17 cellular contexts compared by ENCODE assay signal in the genomic region with DNA sequence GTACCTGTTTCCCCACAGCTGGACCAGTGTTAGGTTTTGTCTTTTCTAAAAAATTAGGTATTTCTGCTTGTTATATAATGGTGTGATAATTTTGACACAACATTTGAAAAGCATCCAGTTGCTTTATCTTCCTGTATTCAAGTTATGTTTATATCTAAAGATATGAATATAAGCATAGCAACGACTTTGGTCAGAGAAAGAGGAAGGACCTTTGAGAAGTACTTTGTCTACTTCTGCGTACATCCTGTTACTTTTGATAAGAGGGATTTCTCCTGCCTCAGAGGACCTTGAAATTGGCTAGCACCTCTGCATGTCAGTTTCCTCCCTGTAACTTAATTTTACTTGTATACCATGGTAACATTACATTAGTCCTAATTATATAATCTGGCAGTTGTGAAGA. TPM values are rescaled to one million over a fixed set of nuclear protein-coding genes. Genes with fewer than 3 reads are reported as not detected.
DNase-seq lines count a peak whose midpoint lies in the region; ATAC-seq and TF ChIP-seq lines count a peak whose summit lies in the region.
"Had no signal": no experiment of that assay in that cellular context is flagged by ENCODE, and none has a peak within 500 bp of the region (broad histone marks: within the 10 kb centered on the region; RNA-seq: fewer than 3 reads in every experiment).

No MANE protein-coding gene starts in this region.

- intact Hi-C loops in spleen (cut with DNase I; ENCODE audit: low total_unique reads): no loop called here

- H3K9me3 ChIP-seq in spleen (no peaks in the 10 kb centered on the region), osteoblast (ENCODE audit: low read depth, low read length) (no peaks in the 10 kb centered on the region)
- H3K9me3 ChIP-seq: A549, thyroid gland had no signal

- peaks cover 17% of the 10 kb centered on the region for H3K36me3 Mint-ChIP-seq in activated CD4-positive, alpha-beta T cell treated with anti-CD3 and anti-CD28 coated beads, Interleukin-2, amount 10 ng/mL, durations not matched to agents 7 days and 5 days (ENCODE audit: low read depth)

- H3K27ac ChIP-seq in spleen (peak overlapping the region; percentile 16 to 87 (median 76)), osteoblast (ENCODE audit: low read depth, low read length) (no peak overlapping the region)
- H3K27ac ChIP-seq: A549 had no signal

- no peaks in the 10 kb centered on the region for H4K20me1 ChIP-seq in osteoblast (ENCODE audit: insufficient read depth, low read length)

- H3K4me1 ChIP-seq in spleen (peaks cover 6 to 56% (median 39%) of the 10 kb centered on the region in 6 donors), osteoblast (ENCODE audit: insufficient read depth, low read length) (peaks cover 10% of the 10 kb centered on the region)

- WGBS in spleen, 5 donors: 4 to 19% (median 7%) methylated on average over 2 of the region's 2 CpGs

- peak overlapping the region; percentile 22 for H3K27ac Mint-ChIP-seq in activated CD4-positive, alpha-beta T cell treated with anti-CD3 and anti-CD28 coated beads, Interleukin-2, amount 10 ng/mL, durations not matched to agents 7 days and 5 days
- H3K27ac Mint-ChIP-seq: activated naive CD4-positive, alpha-beta T cell treated with anti-CD3 and anti-CD28 coated beads, Interleukin-2, amount 50 U/mL, for 72 hours had no signal

- H3K79me2 ChIP-seq in osteoblast (ENCODE audit: insufficient read depth, low read length): peaks cover 86% of the 10 kb centered on the region

- H3K9me3 Mint-ChIP-seq in activated CD4-positive, alpha-beta T cell treated with anti-CD3 and anti-CD28 coated beads, Interleukin-2, amount 10 ng/mL, durations not matched to agents 7 days and 5 days: no peaks in the 10 kb centered on the region
- H3K9me3 Mint-ChIP-seq: activated naive CD4-positive, alpha-beta T cell treated with anti-CD3 and anti-CD28 coated beads, Interleukin-2, amount 50 U/mL, for 72 hours; neural crest cell had no signal

- TF ChIP-seq CTCF in spleen (IDR thresholded peaks at IDR 0.05 in 8 of 11, conservative IDR thresholded peaks at IDR 0.05 in 3 of 11) (no peak), osteoblast (IDR thresholded peaks at IDR 0.05; ENCODE audit: extremely low read depth, low read depth, low read length) (no peak)

- POLR2A ChIA-PET in activated CD4-positive, alpha-beta T cell treated with anti-CD3 and anti-CD28 coated beads, Interleukin-2, amount 10 ng/mL, durations not matched to agents 7 days and 5 days (lab: Charles Lee): no interaction called here

- peaks cover 0 to 38% (median 5%) of the 10 kb centered on the region in 6 donors for H3K36me3 ChIP-seq in spleen
- H3K36me3 ChIP-seq in osteoblast (ENCODE audit: insufficient read depth, low read length): peaks cover 8% of the 10 kb centered on the region
- H3K36me3 ChIP-seq: thyroid gland had no signal

- CTCF ChIA-PET in activated CD4-positive, alpha-beta T cell treated with anti-CD3 and anti-CD28 coated beads, Interleukin-2, amount 10 ng/mL, durations not matched to agents 7 days and 5 days (lab: Charles Lee): no interaction called here

- H3K4me1 Mint-ChIP-seq in activated CD4-positive, alpha-beta T cell treated with anti-CD3 and anti-CD28 coated beads, Interleukin-2, amount 10 ng/mL, durations not matched to agents 7 days and 5 days: peaks cover 18% of the 10 kb centered on the region

- H3K4me3 Mint-ChIP-seq in activated CD4-positive, alpha-beta T cell treated with anti-CD3 and anti-CD28 coated beads, Interleukin-2, amount 10 ng/mL, durations not matched to agents 7 days and 5 days: no peak overlapping the region
- H3K4me3 Mint-ChIP-seq: neural crest cell had no signal

- no peak for TF ChIP-seq POLR2A in spleen (IDR thresholded peaks at IDR 0.05)

- H3K4me3 ChIP-seq in spleen: peak overlapping the region in 1 of 8 donors; percentile 19
- H3K4me3 ChIP-seq in osteoblast (ENCODE audit: insufficient read depth, low read length): no peak overlapping the region
- H3K4me3 ChIP-seq: A549, thyroid gland had no signal

- no peak overlapping the region for H3K4me2 ChIP-seq in osteoblast (ENCODE audit: insufficient read depth, low read length)
- H3K4me2 ChIP-seq: A549 had no signal

- no peaks in the 10 kb centered on the region for H3K27me3 ChIP-seq in spleen (replicated peaks in 1 of 7)
- no peaks in the 10 kb centered on the region for H3K27me3 ChIP-seq in osteoblast (ENCODE audit: insufficient read depth, low read length)
- H3K27me3 ChIP-seq: thyroid gland had no signal

- no peak overlapping the region for H2AFZ ChIP-seq in osteoblast (ENCODE audit: low read length)

- ATAC-seq in GM18867 (IDR thresholded peaks at IDR 0.05; ENCODE audit: unreplicated experiment): no peak
- ATAC-seq: A549; activated naive CD4-positive, alpha-beta T cell treated with anti-CD3 and anti-CD28 coated beads, Interleukin-2, amount 50 U/mL, for 72 hours had no signal

- DNase-seq in activated CD4-positive, alpha-beta T cell treated with anti-CD3 and anti-CD28 coated beads, Interleukin-2, amount 10 ng/mL, durations not matched to agents 7 days and 5 days: no peak
- no peak for DNase-seq in activated CD4-positive, alpha-beta T cell treated with anti-CD3 and anti-CD28 coated beads, Interleukin-2, amount 50 U/mL, for 48 hours
- DNase-seq in SKM-1 (lab: John Stamatoyannopoulos, UW; ENCODE audit: unreplicated experiment) (peak; percentile 12), germinal center (ENCODE audit: low spot score) (peak; percentile 35), spleen (no peak), osteoblast (ENCODE audit: insufficient read length, low spot score, missing footprints) (no peak), NCI-H345 treated with DMSO at 0.1 percent for 48 hours (lab: John Stamatoyannopoulos, UW; ENCODE audit: unreplicated experiment) (no peak)
- DNase-seq: activated CD4-positive, alpha-beta T cell treated with anti-CD3 and anti-CD28 coated beads, Interleukin-2, amount 50 U/mL, for 4 hours; cortex of kidney; DMS53; GOT3; NCI-H1417; thyroid gland had no signal

- no peaks in the 10 kb centered on the region for H3K27me3 Mint-ChIP-seq in activated CD4-positive, alpha-beta T cell treated with anti-CD3 and anti-CD28 coated beads, Interleukin-2, amount 10 ng/mL, durations not matched to agents 7 days and 5 days

RNA-seq across cellular contexts. Expression of a gene that starts 24.7 kb away (rescaled TPM):
- 10 to 100 TPM; 47.8 to 49.0 TPM for total RNA-seq in activated CD4-positive, alpha-beta T cell treated with anti-CD3 and anti-CD28 coated beads, Interleukin-2, amount 10 ng/mL, durations not matched to agents 7 days and 5 days
- total RNA-seq in spleen (10 to 100 TPM; 49.9 to 89.9 (median 69.4) TPM), osteoblast (34.8 and 39.1 TPM in 2 replicates)
- polyA plus RNA-seq in spleen: 10 to 100 TPM; 40.0 to 49.3 (median 45.3) TPM

RNA-seq across cellular contexts. Expression of a gene that starts 54.5 kb away (rescaled TPM):
- total RNA-seq in activated CD4-positive, alpha-beta T cell treated with anti-CD3 and anti-CD28 coated beads, Interleukin-2, amount 10 ng/mL, durations not matched to agents 7 days and 5 days: 100 to 1,000 TPM; 374 to 396 TPM
- total RNA-seq in spleen (100 to 1,000 TPM; 386 to 649 (median 405) TPM), osteoblast (274 and 300 TPM in 2 replicates)
- polyA plus RNA-seq in spleen: 100 to 1,000 TPM; 287 to 638 (median 423) TPM

Comparison
In these comparisons a context has a peak if more than half of its experiments do, and no peak if none do; other contexts are left out.
1. DNase-seq: peak in SKM-1 (single experiment) and germinal center (single experiment); none in activated CD4-positive, alpha-beta T cell treated with anti-CD3 and anti-CD28 coated beads, Interleukin-2, amount 10 ng/mL, durations not matched to agents 7 days and 5 days (single experiment), activated CD4-positive, alpha-beta T cell treated with anti-CD3 and anti-CD28 coated beads, Interleukin-2, amount 50 U/mL, for 48 hours (0 of 2), spleen (single experiment), osteoblast (single experiment) and NCI-H345 treated with DMSO at 0.1 percent for 48 hours (single experiment).